Comparison of ENCODE assay signal across 20 cellular contexts in the genomic region with DNA sequence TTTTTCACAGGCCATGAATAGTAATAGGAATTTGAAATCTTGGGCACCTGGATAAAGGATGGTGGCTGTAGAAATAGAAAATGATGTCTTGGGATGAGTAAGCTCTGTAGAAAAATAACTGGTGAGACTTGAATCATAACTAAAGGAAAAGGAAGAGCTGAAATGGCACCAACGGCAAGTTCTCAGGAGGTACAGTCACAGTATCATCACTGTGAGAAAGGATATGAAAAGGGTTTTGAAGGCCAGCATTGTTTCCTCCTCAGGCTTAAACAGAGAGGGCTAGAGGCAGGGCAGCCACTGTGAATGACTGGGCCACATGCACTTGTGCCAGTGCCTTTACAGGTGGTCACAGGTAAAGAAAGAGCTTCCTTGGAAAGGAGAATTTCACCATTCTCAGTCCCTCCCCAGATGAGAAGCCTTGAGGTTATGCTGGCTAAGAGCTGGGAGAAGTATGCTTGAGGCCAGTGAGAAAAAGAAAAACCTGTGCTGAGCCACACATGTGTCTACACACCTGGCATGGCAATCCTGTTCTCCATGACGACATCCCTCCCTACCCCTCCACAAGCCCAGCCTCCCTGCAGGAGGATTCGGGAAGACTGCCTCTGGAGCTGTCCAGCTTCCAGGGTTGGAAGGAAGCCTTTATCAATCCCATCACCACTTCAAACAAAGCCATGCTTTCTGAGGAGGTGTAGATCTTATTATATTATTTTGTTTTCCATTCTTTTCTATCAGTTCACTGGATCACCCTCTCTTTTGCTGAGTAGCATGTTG. TPM values are rescaled to one million over a fixed set of nuclear protein-coding genes. Genes with fewer than 3 reads are reported as not detected.
A peak's percentile ranks its signal among the peaks of the same experiment; 100 is the strongest.
DNase-seq lines count a peak whose midpoint lies in the region; ATAC-seq and TF ChIP-seq lines count a peak whose summit lies in the region.
"Had no signal": no experiment of that assay in that cellular context is flagged by ENCODE, and none has a peak within 500 bp of the region (broad histone marks: within the 10 kb centered on the region; RNA-seq: fewer than 3 reads in every experiment).

No MANE protein-coding gene starts in this region.

- ATAC-seq in WTC11 = peak; percentile 50
- ATAC-seq in left lobe of liver = peak; percentile 30
- ATAC-seq in HG03139 (IDR thresholded peaks at IDR 0.05; ENCODE audit: unreplicated experiment) = no peak
- ATAC-seq: K562, T-cell had no signal

- H3K4me1 ChIP-seq in HEK293 (ENCODE audit: control insufficient read depth, insufficient read depth, low read length) = 0 out of 2 replicates have a peak, but pooled peaks cover 1% of the 10 kb centered on the region

- DNase-seq in WTC11 (ENCODE audit: low spot score) (no peak), left lobe of liver (ENCODE audit: low spot score) (no peak), activated T-cell treated with anti-CD3 and anti-CD28 coated beads for 4 hours (no peak), GM10248 (ENCODE audit: extremely low spot score) (no peak)
- no peak for DNase-seq in stimulated activated naive CD4-positive, alpha-beta T cell (lab: John Stamatoyannopoulos, UW)
- DNase-seq: ACHN, AML-193, GDM1, HFFc6, NCI-H1092 treated with DMSO at 0.1 percent for 48 hours, NCI-H1694, NCI-H510A, NCI-H774, Right ventricle myocardium superior, T-cell had no signal

- CTCF ChIA-PET in HEK293 (lab: Yijun Ruan, JAX) = interaction anchor here (0.6 to 1.4 kb wide), 2 partner anchors 9 to 974 kb away, joined by 3 to 4 read pairs; no protein-coding TSS in a partner anchor
- CTCF ChIA-PET in WTC11 (lab: Charles Lee) = no interaction called here
- CTCF ChIA-PET in GM10248 (lab: Yijun Ruan, JAX) = interaction anchor here (1.3 kb wide), 1 partner anchor 14 kb away, joined by 3 read pairs; no protein-coding TSS in a partner anchor

- peaks cover 4% of the 10 kb centered on the region; the same call in 1 of the 2 replicates for H3K36me3 Mint-ChIP-seq in WTC11
- H3K36me3 Mint-ChIP-seq: CD14-positive monocyte, T-cell had no signal

- no peaks in the 10 kb centered on the region for H3K9me3 ChIP-seq in HEK293 (ENCODE audit: control insufficient read depth, insufficient read depth, low read depth, low read length)

- POLR2A ChIA-PET in HEK293 (lab: Yijun Ruan, JAX) = no interaction called here
- POLR2A ChIA-PET in WTC11 (lab: Charles Lee) = no interaction called here
- POLR2A ChIA-PET in GM10248 (lab: Yijun Ruan, JAX) = no interaction called here

- H3K27ac ChIP-seq in HEK293 (ENCODE audit: extremely low read depth, low read depth, low read length) = no peak overlapping the region

- H3K4me3 ChIP-seq in HEK293 (ENCODE audit: low read depth, low read length) = no peak overlapping the region
- H3K4me3 ChIP-seq: K562 had no signal

- H3K4me1 Mint-ChIP-seq in WTC11 = peaks cover 5% of the 10 kb centered on the region
- H3K4me1 Mint-ChIP-seq: T-cell had no signal

- TF ChIP-seq CTCF in HEK293 (tag by site-specific recombination; IDR thresholded peaks at IDR 0.05) (no peak), WTC11 (IDR thresholded peaks at IDR 0.05) (no peak), GM10248 (IDR thresholded peaks at IDR 0.05; ENCODE audit: control extremely low read depth, extremely low read depth, low read depth, missing control alignments) (no peak)

- H3K27ac Mint-ChIP-seq in WTC11 = no peak overlapping the region
- H3K27ac Mint-ChIP-seq: CD14-positive monocyte, HFFc6, T-cell had no signal

- H3K4me3 Mint-ChIP-seq in WTC11 = no peak overlapping the region
- H3K4me3 Mint-ChIP-seq: CD14-positive monocyte, HFFc6, T-cell had no signal

- H3K9me3 Mint-ChIP-seq in WTC11 = peaks cover 14% of the 10 kb centered on the region
- H3K9me3 Mint-ChIP-seq: HFFc6, T-cell had no signal

- H3K27me3 Mint-ChIP-seq in WTC11 (ENCODE audit: low read depth) = no peaks in the 10 kb centered on the region; the same call in 1 of the 2 replicates

- no peaks in the 10 kb centered on the region for H3K36me3 ChIP-seq in HEK293 (ENCODE audit: control insufficient read depth in 2 of 2, insufficient read depth in 1 of 2, low read length in 2 of 2)

TF ChIP-seq in HEK293, 187 proteins besides CTCF, POLR2A, EP300 and RAD21 (continues in another document):
- TF ChIP-seq, protein P1, sequence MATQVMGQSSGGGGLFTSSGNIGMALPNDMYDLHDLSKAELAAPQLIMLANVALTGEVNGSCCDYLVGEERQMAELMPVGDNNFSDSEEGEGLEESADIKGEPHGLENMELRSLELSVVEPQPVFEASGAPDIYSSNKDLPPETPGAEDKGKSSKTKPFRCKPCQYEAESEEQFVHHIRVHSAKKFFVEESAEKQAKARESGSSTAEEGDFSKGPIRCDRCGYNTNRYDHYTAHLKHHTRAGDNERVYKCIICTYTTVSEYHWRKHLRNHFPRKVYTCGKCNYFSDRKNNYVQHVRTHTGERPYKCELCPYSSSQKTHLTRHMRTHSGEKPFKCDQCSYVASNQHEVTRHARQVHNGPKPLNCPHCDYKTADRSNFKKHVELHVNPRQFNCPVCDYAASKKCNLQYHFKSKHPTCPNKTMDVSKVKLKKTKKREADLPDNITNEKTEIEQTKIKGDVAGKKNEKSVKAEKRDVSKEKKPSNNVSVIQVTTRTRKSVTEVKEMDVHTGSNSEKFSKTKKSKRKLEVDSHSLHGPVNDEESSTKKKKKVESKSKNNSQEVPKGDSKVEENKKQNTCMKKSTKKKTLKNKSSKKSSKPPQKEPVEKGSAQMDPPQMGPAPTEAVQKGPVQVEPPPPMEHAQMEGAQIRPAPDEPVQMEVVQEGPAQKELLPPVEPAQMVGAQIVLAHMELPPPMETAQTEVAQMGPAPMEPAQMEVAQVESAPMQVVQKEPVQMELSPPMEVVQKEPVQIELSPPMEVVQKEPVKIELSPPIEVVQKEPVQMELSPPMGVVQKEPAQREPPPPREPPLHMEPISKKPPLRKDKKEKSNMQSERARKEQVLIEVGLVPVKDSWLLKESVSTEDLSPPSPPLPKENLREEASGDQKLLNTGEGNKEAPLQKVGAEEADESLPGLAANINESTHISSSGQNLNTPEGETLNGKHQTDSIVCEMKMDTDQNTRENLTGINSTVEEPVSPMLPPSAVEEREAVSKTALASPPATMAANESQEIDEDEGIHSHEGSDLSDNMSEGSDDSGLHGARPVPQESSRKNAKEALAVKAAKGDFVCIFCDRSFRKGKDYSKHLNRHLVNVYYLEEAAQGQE (tag by site-specific recombination; IDR thresholded peaks at IDR 0.05) = peak; percentile 51; the same call in 1 of the 2 replicates
- no peak for TF ChIP-seq ZBTB21 (tag by site-specific recombination; IDR thresholded peaks at IDR 0.05)

TF ChIP-seq in WTC11, 78 proteins besides CTCF, POLR2A, EP300 and RAD21 (continues in another document):
- TF ChIP-seq, protein P2, sequence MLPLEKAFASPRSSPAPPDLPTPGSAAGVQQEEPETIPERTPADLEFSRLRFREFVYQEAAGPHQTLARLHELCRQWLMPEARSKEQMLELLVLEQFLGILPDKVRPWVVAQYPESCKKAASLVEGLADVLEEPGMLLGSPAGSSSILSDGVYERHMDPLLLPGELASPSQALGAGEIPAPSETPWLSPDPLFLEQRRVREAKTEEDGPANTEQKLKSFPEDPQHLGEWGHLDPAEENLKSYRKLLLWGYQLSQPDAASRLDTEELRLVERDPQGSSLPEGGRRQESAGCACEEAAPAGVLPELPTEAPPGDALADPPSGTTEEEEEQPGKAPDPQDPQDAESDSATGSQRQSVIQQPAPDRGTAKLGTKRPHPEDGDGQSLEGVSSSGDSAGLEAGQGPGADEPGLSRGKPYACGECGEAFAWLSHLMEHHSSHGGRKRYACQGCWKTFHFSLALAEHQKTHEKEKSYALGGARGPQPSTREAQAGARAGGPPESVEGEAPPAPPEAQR (CRISPR knock-in tag; IDR thresholded peaks at IDR 0.05) = no peak
- TF ChIP-seq SMAD3 (CRISPR knock-in tag; IDR thresholded peaks at IDR 0.05; ENCODE audit: borderline replicate concordance) = no peak
- TF ChIP-seq, protein P3, sequence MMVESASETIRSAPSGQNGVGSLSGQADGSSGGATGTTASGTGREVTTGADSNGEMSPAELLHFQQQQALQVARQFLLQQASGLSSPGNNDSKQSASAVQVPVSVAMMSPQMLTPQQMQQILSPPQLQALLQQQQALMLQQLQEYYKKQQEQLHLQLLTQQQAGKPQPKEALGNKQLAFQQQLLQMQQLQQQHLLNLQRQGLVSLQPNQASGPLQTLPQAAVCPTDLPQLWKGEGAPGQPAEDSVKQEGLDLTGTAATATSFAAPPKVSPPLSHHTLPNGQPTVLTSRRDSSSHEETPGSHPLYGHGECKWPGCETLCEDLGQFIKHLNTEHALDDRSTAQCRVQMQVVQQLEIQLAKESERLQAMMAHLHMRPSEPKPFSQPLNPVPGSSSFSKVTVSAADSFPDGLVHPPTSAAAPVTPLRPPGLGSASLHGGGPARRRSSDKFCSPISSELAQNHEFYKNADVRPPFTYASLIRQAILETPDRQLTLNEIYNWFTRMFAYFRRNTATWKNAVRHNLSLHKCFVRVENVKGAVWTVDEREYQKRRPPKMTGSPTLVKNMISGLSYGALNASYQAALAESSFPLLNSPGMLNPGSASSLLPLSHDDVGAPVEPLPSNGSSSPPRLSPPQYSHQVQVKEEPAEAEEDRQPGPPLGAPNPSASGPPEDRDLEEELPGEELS (CRISPR knock-in tag; IDR thresholded peaks at IDR 0.05) = no peak
- TF ChIP-seq MYBL2 (CRISPR knock-in tag; IDR thresholded peaks at IDR 0.05) = no peak
- no peak for TF ChIP-seq ZNF232 (CRISPR knock-in tag; IDR thresholded peaks at IDR 0.05)
- TF ChIP-seq, protein P4, sequence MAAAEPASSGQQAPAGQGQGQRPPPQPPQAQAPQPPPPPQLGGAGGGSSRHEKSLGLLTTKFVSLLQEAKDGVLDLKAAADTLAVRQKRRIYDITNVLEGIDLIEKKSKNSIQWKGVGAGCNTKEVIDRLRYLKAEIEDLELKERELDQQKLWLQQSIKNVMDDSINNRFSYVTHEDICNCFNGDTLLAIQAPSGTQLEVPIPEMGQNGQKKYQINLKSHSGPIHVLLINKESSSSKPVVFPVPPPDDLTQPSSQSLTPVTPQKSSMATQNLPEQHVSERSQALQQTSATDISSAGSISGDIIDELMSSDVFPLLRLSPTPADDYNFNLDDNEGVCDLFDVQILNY (CRISPR knock-in tag; IDR thresholded peaks at IDR 0.05) = no peak
- TF ChIP-seq SMAD4 (CRISPR knock-in tag; IDR thresholded peaks at IDR 0.05) = no peak
- TF ChIP-seq GRHL2 (CRISPR knock-in tag; IDR thresholded peaks at IDR 0.05; ENCODE audit: insufficient replicate concordance, severe bottlenecking) = no peak
- no peak for TF ChIP-seq ZNF317 (CRISPR knock-in tag; IDR thresholded peaks at IDR 0.05; ENCODE audit: borderline replicate concordance, low read depth)
- no peak for TF ChIP-seq CREB1 (CRISPR knock-in tag; IDR thresholded peaks at IDR 0.05)

RNA-seq across cellular contexts. Expression of a gene that starts 3.8 kb away (rescaled TPM):
- 0.11 to 0.24 TPM in 2 of 3 replicates, not detected in the other for total RNA-seq in WTC11 (2021)
- not detected for total RNA-seq in left lobe of liver
- total RNA-seq: H1, Right ventricle myocardium superior, T-cell had no signal
